Comparison of ENCODE assay signal across 8 cellular contexts in genomic region chr10:101043356-101043707, GRCh38. TPM values are rescaled to one million over a fixed set of nuclear protein-coding genes. Genes with fewer than 3 reads are reported as not detected.
DNase-seq lines count a peak whose midpoint lies in the region; ATAC-seq and TF ChIP-seq lines count a peak whose summit lies in the region.

No MANE protein-coding gene starts in this region.

- no peak for TF ChIP-seq CTCF in AG09309 (IDR thresholded peaks at IDR 0.05; ENCODE audit: control insufficient read depth, insufficient read depth, low read depth, low read length, missing control alignments)
- no peak for TF ChIP-seq CTCF in astrocyte of the spinal cord (IDR thresholded peaks at IDR 0.05; ENCODE audit: low read depth, low read length)

- H3K4me1 ChIP-seq in HUES64 (ENCODE audit: insufficient read depth, low read length) (peaks cover 18% of the 10 kb centered on the region), mesodermal cell (ENCODE audit: control insufficient read depth, insufficient read depth, low read length, poor library complexity, severe bottlenecking) (peaks cover 24% of the 10 kb centered on the region)

- H3K9me3 ChIP-seq in HUES64 (ENCODE audit: insufficient read depth, low read depth, low read length) (no peaks in the 10 kb centered on the region), mesodermal cell (ENCODE audit: control insufficient read depth, low read length) (no peaks in the 10 kb centered on the region)

- H3K36me3 ChIP-seq in HUES64 (ENCODE audit: insufficient read depth, low read length), result no peaks in the 10 kb centered on the region
- H3K36me3 ChIP-seq in mesodermal cell (ENCODE audit: control insufficient read depth, insufficient read depth, low read length), result peaks cover 10% of the 10 kb centered on the region

- 22% methylated on average over 3 of the region's 3 CpGs for WGBS in HUES64
- 45 to 57% methylated on average over 1 to 2 of the region's 3 CpGs for WGBS in mesodermal cell (ENCODE audit: insufficient coverage in 2 of 2), 2 experiments

- ATAC-seq in HG03097 (IDR thresholded peaks at IDR 0.05; ENCODE audit: low FRiP score, unreplicated experiment), result no peak

- H3K4me3 ChIP-seq in AG09309 (ENCODE audit: control insufficient read depth, low read depth, low read length), result peak overlapping the region; percentile 44
- H3K4me3 ChIP-seq in HUES64 (ENCODE audit: low read length), result peak overlapping the region; percentile 73
- peak overlapping the region; percentile 57 for H3K4me3 ChIP-seq in astrocyte of the spinal cord (ENCODE audit: low read depth, low read length)
- H3K4me3 ChIP-seq in mesodermal cell (ENCODE audit: extremely low read depth, insufficient read depth, low read length, poor library complexity, severe bottlenecking), result peak overlapping the region; percentile 45

- in situ Hi-C loops in astrocyte of the spinal cord (cut with HindIII; ENCODE audit: low sequenced_read_pairs), result no loop called here

- H3K27ac ChIP-seq in HUES64 (ENCODE audit: low read depth, low read length), result peak overlapping the region; percentile 46
- peak overlapping the region; percentile 92 for H3K27ac ChIP-seq in mesodermal cell (ENCODE audit: low read depth, low read length, severe bottlenecking)

- DNase-seq in AG09309 (ENCODE audit: low read depth), result no peak
- DNase-seq in astrocyte of the spinal cord (ENCODE audit: low read depth, low spot score), result no peak
- DNase-seq in iPS-NIHi7 (ENCODE audit: extremely low spot score), result no peak
- no peak for DNase-seq in middle frontal gyrus (ENCODE audit: extremely low spot score, low spot score)
- no peak for DNase-seq in NCI-H187 (lab: John Stamatoyannopoulos, UW)

- peaks cover 68% of the 10 kb centered on the region for H3K27me3 ChIP-seq in HUES64 (ENCODE audit: insufficient read depth, low read length)

- H3K9ac ChIP-seq in HUES64 (ENCODE audit: low read depth, low read length), result peak overlapping the region; percentile 70

RNA-seq across cellular contexts. Expression of gene SFXN3, which starts 12.3 kb away (rescaled TPM):
- 1.0 TPM for polyA plus RNA-seq in HUES64 (2013, experiment 1 of 2)
- polyA plus RNA-seq in HUES64 (2013, experiment 2 of 2), result 0.76 TPM
- 33.8 TPM for polyA plus RNA-seq in mesodermal cell (2013, experiment 1 of 2)
- polyA plus RNA-seq in mesodermal cell (2013, experiment 2 of 2), result 26.8 TPM

RNA-seq across cellular contexts. Expression of gene PDZD7, which starts 12.4 kb away (rescaled TPM):
- polyA plus RNA-seq in HUES64 (2013, experiment 1 of 2), result 0.30 TPM
- 0.19 TPM for polyA plus RNA-seq in HUES64 (2013, experiment 2 of 2)
- 0.55 TPM for polyA plus RNA-seq in mesodermal cell (2013, experiment 1 of 2)
- 1.1 TPM for polyA plus RNA-seq in mesodermal cell (2013, experiment 2 of 2)

RNA-seq across cellular contexts. Expression of gene KAZALD1, which starts 18.5 kb away (rescaled TPM):
- 0.55 TPM for polyA plus RNA-seq in HUES64 (2013, experiment 1 of 2)
- polyA plus RNA-seq in HUES64 (2013, experiment 2 of 2), result 1.4 TPM
- 5.3 TPM for polyA plus RNA-seq in mesodermal cell (2013, experiment 1 of 2)
- 3.9 TPM for polyA plus RNA-seq in mesodermal cell (2013, experiment 2 of 2)

RNA-seq across cellular contexts. Expression of gene LZTS2, which starts 43.7 kb away (rescaled TPM):
- 44.8 TPM for polyA plus RNA-seq in HUES64 (2013, experiment 1 of 2)
- polyA plus RNA-seq in HUES64 (2013, experiment 2 of 2), result 56.4 TPM
- 88.5 TPM for polyA plus RNA-seq in mesodermal cell (2013, experiment 1 of 2)
- 68.7 TPM for polyA plus RNA-seq in mesodermal cell (2013, experiment 2 of 2)

RNA-seq across cellular contexts. Expression of gene TWNK, which starts 56.0 kb away (rescaled TPM):
- 24.2 TPM for polyA plus RNA-seq in HUES64 (2013, experiment 1 of 2)
- polyA plus RNA-seq in HUES64 (2013, experiment 2 of 2), result 17.8 TPM
- polyA plus RNA-seq in mesodermal cell (2013, experiment 1 of 2), result 10.7 TPM
- polyA plus RNA-seq in mesodermal cell (2013, experiment 2 of 2), result 10.3 TPM
